Comparison of ENCODE assay signal across 12 cellular contexts in genomic region chr10:113550365-113550764, GRCh38. TPM values are rescaled to one million over a fixed set of nuclear protein-coding genes. Genes with fewer than 3 reads are reported as not detected.
DNase-seq lines count a peak whose midpoint lies in the region; ATAC-seq and TF ChIP-seq lines count a peak whose summit lies in the region.
"Had no signal": no experiment of that assay in that cellular context is flagged by ENCODE, and none has a peak within 500 bp of the region (broad histone marks: within the 10 kb centered on the region; RNA-seq: fewer than 3 reads in every experiment).

No MANE protein-coding gene starts in this region.

- peak; percentile 22 for ATAC-seq in left lobe of liver
- ATAC-seq: activated CD4-positive, CD25-positive, alpha-beta regulatory T cell treated with anti-CD3 and anti-CD28 coated beads, Interleukin-2, amount 50 U/mL, for 24 hours; stimulated activated naive CD8-positive, alpha-beta T cell treated with anti-CD3 and anti-CD28 coated beads, Interleukin-15, Interleukin-2, amounts not matched to agents 100 U/mL and 50 U/mL, for 24 hours had no signal

- DNase-seq in Caki2 (ENCODE audit: low read depth) (peak; percentile 79), KBM-7 (peak; percentile 66), cardiac fibroblast (ENCODE audit: low read depth in 2 of 2) (peak; percentile 22 to 25), left lobe of liver (ENCODE audit: low spot score) (no peak), NCI-H1092 (lab: John Stamatoyannopoulos, UW) (no peak), G401 (ENCODE audit: low spot score) (no peak), AG08396 (ENCODE audit: low spot score) (no peak)
- no peak for DNase-seq in stimulated activated CD4-positive, alpha-beta T cell treated with anti-CD3 and anti-CD28 coated beads, Interleukin-2, amount 100 ng/mL, for 48 hours
- DNase-seq: SIG-M5; stimulated activated naive CD8-positive, alpha-beta T cell treated with anti-CD3 and anti-CD28 coated beads, Interleukin-15, Interleukin-2, amounts not matched to agents 100 U/mL and 50 U/mL, for 24 hours had no signal

- no peak for TF ChIP-seq CTCF in cardiac fibroblast (IDR thresholded peaks at IDR 0.05; ENCODE audit: low read depth, low read length)

- H3K4me3 ChIP-seq in cardiac fibroblast (replicated peaks in 1 of 2; ENCODE audit: low read depth in 2 of 2, low read length in 2 of 2) = no peak overlapping the region

- in situ Hi-C loops in Caki2 (cut with HindIII; ENCODE audit: low pct_unique_long_range_greater_than_20kb, low sequenced_read_pairs) (no loop called here), KBM-7 (cut with MboI; ENCODE audit: low pct_unique_long_range_greater_than_20kb, low sequenced_read_pairs) (no loop called here), G401 (cut with HindIII; ENCODE audit: low sequenced_read_pairs) (no loop called here)

RNA-seq across cellular contexts. Expression of gene HABP2, which starts 2.5 kb away (rescaled TPM):
- total RNA-seq in Caki2 (2014; rRNA removed; shearing (Covaris generic); ENCODE audit: low replicate concordance) = 0.72 and 1.6 TPM in 2 replicates
- 289 TPM for total RNA-seq in left lobe of liver
- not detected in 2 replicates for total RNA-seq in G401 (2014; rRNA removed; shearing (Covaris generic))
- total RNA-seq: myocyte had no signal

Comparison
In these comparisons a context has a peak if more than half of its experiments do, and no peak if none do; other contexts are left out.
1. DNase-seq: peak in Caki2 (single experiment), KBM-7 (single experiment) and cardiac fibroblast (2 of 2); none in left lobe of liver (single experiment), stimulated activated CD4-positive, alpha-beta T cell treated with anti-CD3 and anti-CD28 coated beads, Interleukin-2, amount 100 ng/mL, for 48 hours (0 of 2), NCI-H1092 (single experiment), G401 (single experiment) and AG08396 (single experiment).
2. RNA of gene HABP2, which starts 2.5 kb away (total RNA-seq): 289 TPM in left lobe of liver (single experiment); 0.72 to 1.6 TPM in Caki2 and not detected in G401; every median in the first group is over 100 times any median in the second.